15 cellular contexts compared by ENCODE assay signal in the genomic region with DNA sequence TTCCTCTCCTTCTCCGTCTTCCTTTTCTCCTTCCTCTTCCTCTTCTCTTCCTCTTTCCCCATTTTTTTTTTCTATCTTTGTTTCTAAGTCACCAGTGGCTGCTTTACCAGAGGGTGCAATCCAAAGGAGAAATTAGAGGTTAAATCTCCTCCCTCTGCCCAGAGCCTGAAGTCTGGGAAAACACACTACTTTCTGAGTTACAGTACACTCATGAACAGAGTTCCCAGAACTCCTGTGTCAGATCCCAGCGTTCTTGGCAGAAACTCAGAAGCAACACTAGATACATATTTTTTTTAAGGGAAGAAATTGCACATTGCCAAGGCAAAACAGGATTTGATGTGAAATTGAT.
DNase-seq lines count a peak whose midpoint lies in the region; ATAC-seq, FAIRE-seq and TF ChIP-seq lines count a peak whose summit lies in the region.
"Had no signal": no experiment of that assay in that cellular context is flagged by ENCODE, and none has a peak within 500 bp of the region (broad histone marks: within the 10 kb centered on the region; RNA-seq: fewer than 3 reads in every experiment).

No MANE protein-coding gene starts in this region.

- CTCF ChIA-PET in A549 (lab: Yijun Ruan, JAX), result interaction anchor here (0.6 to 1.6 kb wide), 9 partner anchors 15 to 922 kb away, joined by 3 to 5 read pairs (median 3); a partner anchor contains a TSS

- H3K27me3 ChIP-seq in neuron (ENCODE audit: insufficient read depth, low read length), result no peaks in the 10 kb centered on the region
- H3K27me3 ChIP-seq: cardiac muscle cell had no signal

- H3K4me1 ChIP-seq in A549, result no peaks in the 10 kb centered on the region
- H3K4me1 ChIP-seq in neuron (ENCODE audit: insufficient read depth, low read length), result peaks cover 3% of the 10 kb centered on the region
- H3K4me1 ChIP-seq: spleen had no signal

- TF ChIP-seq POLR2A in A549 (IDR thresholded peaks at IDR 0.05; ENCODE audit: low read length), result no peak

- no peaks in the 10 kb centered on the region for H3K36me3 ChIP-seq in neuron (ENCODE audit: insufficient read depth, low read length)
- H3K36me3 ChIP-seq: cardiac muscle cell, spleen had no signal

- WGBS in A549 (ENCODE audit: missing lambda C conversion rate), result 52% methylated on average over 2 of the region's 2 CpGs

- H3K27ac ChIP-seq in A549, result no peak overlapping the region; a peak in 1 of 6 replicates
- H3K27ac ChIP-seq: cardiac muscle cell, spleen had no signal

- FAIRE-seq in A549 (lab: Jason Lieb, UNC), result no peak

- 0 out of 3 replicates have a peak overlapping the region, but pooled peaks have one; percentile 4 for H3K4me2 ChIP-seq in A549

- POLR2A ChIA-PET in A549 (lab: Yijun Ruan, JAX), result interaction anchor here (0.6 kb wide), 1 partner anchor 58 kb away, joined by 3 read pairs; no protein-coding TSS in a partner anchor

- TF ChIP-seq RAD21 in A549 (conservative IDR thresholded peaks at IDR 0.05 in 1 of 2, IDR thresholded peaks at IDR 0.05 in 1 of 2), result no peak

- H3K9me3 ChIP-seq in A549 (no peaks in the 10 kb centered on the region), neuron (ENCODE audit: low read length) (no peaks in the 10 kb centered on the region)
- H3K9me3 ChIP-seq: spleen had no signal

- TF ChIP-seq EP300 in A549 (IDR thresholded peaks at IDR 0.05), result no peak

- DNase-seq in A549 (ENCODE audit: low read depth in 1 of 2, low spot score in 1 of 2) (no peak), fibroblast of pulmonary artery (ENCODE audit: low read depth) (peak; percentile 36), HCEC 1CT (no peak), kidney glomerular epithelial cell (lab: John Stamatoyannopoulos, UW) (no peak), H4 (ENCODE audit: low spot score) (no peak)
- DNase-seq: activated effector memory CD4-positive, alpha-beta T cell treated with Interleukin-2 at 50 U/mL for 16 hours; natural killer cell; NCI-H187; NCI-H526 treated with DMSO at 0.1 percent for 48 hours; spleen had no signal

- ATAC-seq in A549 (peak in 1 of 2 experiments; percentile 32; a peak in 2 of 6 replicates), SK-N-SH treated with all-trans-retinoic acid at 6 μM for 48 hours (peak; percentile 55), GM19455 (IDR thresholded peaks at IDR 0.05; ENCODE audit: unreplicated experiment) (no peak)
- ATAC-seq: activated CD8-positive, alpha-beta T cell treated with anti-CD3 and anti-CD28 coated beads for 36 hours; natural killer cell had no signal

- H3K4me3 ChIP-seq in A549 (no peak overlapping the region), fibroblast of pulmonary artery (replicated peaks; ENCODE audit: low read depth, low read length) (no peak overlapping the region), neuron (ENCODE audit: low read length) (no peak overlapping the region)
- H3K4me3 ChIP-seq: cardiac muscle cell, spleen had no signal

- no peak for TF ChIP-seq CTCF in A549 (IDR thresholded peaks at IDR 0.05)
- TF ChIP-seq CTCF in fibroblast of pulmonary artery (IDR thresholded peaks at IDR 0.05; ENCODE audit: low read length, missing control alignments), result no peak

- peak overlapping the region; percentile 79 for H2AFZ ChIP-seq in neuron (ENCODE audit: low read depth, low read length)

TF ChIP-seq in A549, 52 proteins besides CTCF, POLR2A, EP300 and RAD21:
- TF ChIP-seq, protein P1, sequence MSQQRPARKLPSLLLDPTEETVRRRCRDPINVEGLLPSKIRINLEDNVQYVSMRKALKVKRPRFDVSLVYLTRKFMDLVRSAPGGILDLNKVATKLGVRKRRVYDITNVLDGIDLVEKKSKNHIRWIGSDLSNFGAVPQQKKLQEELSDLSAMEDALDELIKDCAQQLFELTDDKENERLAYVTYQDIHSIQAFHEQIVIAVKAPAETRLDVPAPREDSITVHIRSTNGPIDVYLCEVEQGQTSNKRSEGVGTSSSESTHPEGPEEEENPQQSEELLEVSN (IDR thresholded peaks at IDR 0.05; ENCODE audit: borderline replicate concordance, low read depth), result no peak
- TF ChIP-seq FOXS1 (CRISPR knock-in tag; IDR thresholded peaks at IDR 0.05) (no peak), KDM1A (IDR thresholded peaks at IDR 0.05; ENCODE audit: low read depth) (no peak), BHLHE40 (IDR thresholded peaks at IDR 0.05; ENCODE audit: low read depth, low read length) (no peak), ZC3H11A (IDR thresholded peaks at IDR 0.05) (no peak), JUNB (IDR thresholded peaks at IDR 0.05) (no peak), CHD4 (IDR thresholded peaks at IDR 0.05; ENCODE audit: borderline replicate concordance) (no peak), CBX8 (IDR thresholded peaks at IDR 0.05) (no peak), HOXB5 (CRISPR knock-in tag; IDR thresholded peaks at IDR 0.05) (no peak), RARB (CRISPR knock-in tag; IDR thresholded peaks at IDR 0.05) (no peak), TP53 (CRISPR knock-in tag; IDR thresholded peaks at IDR 0.05) (no peak)
- TF ChIP-seq, protein P2, sequence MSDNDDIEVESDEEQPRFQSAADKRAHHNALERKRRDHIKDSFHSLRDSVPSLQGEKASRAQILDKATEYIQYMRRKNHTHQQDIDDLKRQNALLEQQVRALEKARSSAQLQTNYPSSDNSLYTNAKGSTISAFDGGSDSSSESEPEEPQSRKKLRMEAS (IDR thresholded peaks at IDR 0.05), result no peak
- TF ChIP-seq, protein P3, sequence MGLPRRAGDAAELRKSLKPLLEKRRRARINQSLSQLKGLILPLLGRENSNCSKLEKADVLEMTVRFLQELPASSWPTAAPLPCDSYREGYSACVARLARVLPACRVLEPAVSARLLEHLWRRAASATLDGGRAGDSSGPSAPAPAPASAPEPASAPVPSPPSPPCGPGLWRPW (IDR thresholded peaks at IDR 0.05), result no peak
- TF ChIP-seq, protein P4, sequence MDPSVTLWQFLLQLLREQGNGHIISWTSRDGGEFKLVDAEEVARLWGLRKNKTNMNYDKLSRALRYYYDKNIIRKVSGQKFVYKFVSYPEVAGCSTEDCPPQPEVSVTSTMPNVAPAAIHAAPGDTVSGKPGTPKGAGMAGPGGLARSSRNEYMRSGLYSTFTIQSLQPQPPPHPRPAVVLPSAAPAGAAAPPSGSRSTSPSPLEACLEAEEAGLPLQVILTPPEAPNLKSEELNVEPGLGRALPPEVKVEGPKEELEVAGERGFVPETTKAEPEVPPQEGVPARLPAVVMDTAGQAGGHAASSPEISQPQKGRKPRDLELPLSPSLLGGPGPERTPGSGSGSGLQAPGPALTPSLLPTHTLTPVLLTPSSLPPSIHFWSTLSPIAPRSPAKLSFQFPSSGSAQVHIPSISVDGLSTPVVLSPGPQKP (IDR thresholded peaks at IDR 0.05; ENCODE audit: low read depth, low read length), result no peak

TF ChIP-seq in SK-N-SH treated with all-trans-retinoic acid at 6 μM for 48 hours, 23 proteins besides CTCF, POLR2A, EP300 and RAD21:
- no peak for TF ChIP-seq BACH2 (CRISPR knock-in tag; IDR thresholded peaks at IDR 0.05; ENCODE audit: borderline replicate concordance)
- no peak for TF ChIP-seq TCF4 (CRISPR knock-in tag; IDR thresholded peaks at IDR 0.05; ENCODE audit: borderline replicate concordance)
- TF ChIP-seq, protein P5, sequence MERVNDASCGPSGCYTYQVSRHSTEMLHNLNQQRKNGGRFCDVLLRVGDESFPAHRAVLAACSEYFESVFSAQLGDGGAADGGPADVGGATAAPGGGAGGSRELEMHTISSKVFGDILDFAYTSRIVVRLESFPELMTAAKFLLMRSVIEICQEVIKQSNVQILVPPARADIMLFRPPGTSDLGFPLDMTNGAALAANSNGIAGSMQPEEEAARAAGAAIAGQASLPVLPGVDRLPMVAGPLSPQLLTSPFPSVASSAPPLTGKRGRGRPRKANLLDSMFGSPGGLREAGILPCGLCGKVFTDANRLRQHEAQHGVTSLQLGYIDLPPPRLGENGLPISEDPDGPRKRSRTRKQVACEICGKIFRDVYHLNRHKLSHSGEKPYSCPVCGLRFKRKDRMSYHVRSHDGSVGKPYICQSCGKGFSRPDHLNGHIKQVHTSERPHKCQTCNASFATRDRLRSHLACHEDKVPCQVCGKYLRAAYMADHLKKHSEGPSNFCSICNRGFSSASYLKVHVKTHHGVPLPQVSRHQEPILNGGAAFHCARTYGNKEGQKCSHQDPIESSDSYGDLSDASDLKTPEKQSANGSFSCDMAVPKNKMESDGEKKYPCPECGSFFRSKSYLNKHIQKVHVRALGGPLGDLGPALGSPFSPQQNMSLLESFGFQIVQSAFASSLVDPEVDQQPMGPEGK (CRISPR knock-in tag; IDR thresholded peaks at IDR 0.05; ENCODE audit: borderline replicate concordance), result no peak
- no peak for TF ChIP-seq RARB (CRISPR knock-in tag; IDR thresholded peaks at IDR 0.05)
- TF ChIP-seq ZNF565 (CRISPR knock-in tag; conservative IDR thresholded peaks at IDR 0.05; ENCODE audit: low read depth), result no peak
